ENCODE assay signal across 1 cellular context in genomic region chr2:72129676-72130340, GRCh38.
TF ChIP-seq lines count a peak whose summit lies in the region.

No MANE protein-coding gene starts in this region.

TF ChIP-seq in H1, 55 proteins besides CTCF, POLR2A, EP300 and RAD21 (continued from another document):
- TF ChIP-seq EGR1 (IDR thresholded peaks at IDR 0.05; ENCODE audit: borderline replicate concordance, low read depth, low read length) = no peak
